Comparison of ENCODE assay signal across 34 cellular contexts in the genomic region with DNA sequence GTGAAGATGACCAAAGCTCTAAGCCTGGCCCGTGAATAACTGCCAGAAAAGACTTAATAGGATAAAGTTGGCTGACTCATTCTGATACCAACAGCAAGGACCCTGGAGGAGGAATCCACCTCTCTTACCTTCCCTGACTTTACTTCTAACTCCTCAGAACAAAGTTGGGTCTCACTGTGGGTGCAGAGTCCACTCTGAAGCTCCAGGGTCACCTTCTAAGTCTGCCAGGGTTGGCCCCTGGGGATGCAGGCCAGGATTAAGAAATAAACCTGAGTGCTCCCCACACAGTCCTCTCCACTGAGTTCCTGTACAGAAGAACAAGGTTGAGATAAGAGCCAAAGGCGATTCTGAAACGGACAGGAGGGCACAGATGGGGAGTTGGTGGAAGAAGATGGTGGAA. TPM values are rescaled to one million over a fixed set of nuclear protein-coding genes. Genes with fewer than 3 reads are reported as not detected.
DNase-seq lines count a peak whose midpoint lies in the region; ATAC-seq and TF ChIP-seq lines count a peak whose summit lies in the region.
"Had no signal": no experiment of that assay in that cellular context is flagged by ENCODE, and none has a peak within 500 bp of the region (broad histone marks: within the 10 kb centered on the region; RNA-seq: fewer than 3 reads in every experiment).

No MANE protein-coding gene starts in this region.

- ATAC-seq in GM18505 (IDR thresholded peaks at IDR 0.05; ENCODE audit: unreplicated experiment): no peak
- ATAC-seq: A549; CD8-positive, alpha-beta T cell had no signal

- peak; percentile 11 for DNase-seq in coronary artery (ENCODE audit: low spot score)
- DNase-seq in ecto neural progenitor cell (ENCODE audit: low spot score): peak; percentile 1
- peak; percentile 18 for DNase-seq in islet precursor cell
- no peak for DNase-seq in mucosa of gallbladder (ENCODE audit: low spot score)
- DNase-seq in nucleus accumbens (lab: John Stamatoyannopoulos, UW): no peak
- DNase-seq: 8988T; ACHN; AML-193; BE2C; C1 segment of cervical spinal cord; Caco-2; Calu3; CD4-positive, alpha-beta memory T cell; CD4-positive, alpha-beta T cell; CD4-positive, CD25-positive, alpha-beta regulatory T cell; CD8-positive, alpha-beta memory T cell; CD8-positive, alpha-beta T cell; COR-L47; DMS 273 treated with DMSO at 0.1 percent for 48 hours; DMS153; DMS53; DMS79; DMS79 treated with DMSO at 0.1 percent for 48 hours; DND-41; EL had no signal

- no peak overlapping the region for H3K27ac ChIP-seq in coronary artery
- H3K27ac ChIP-seq: 22Rv1; A549; BLaER1; BLaER1 treated with 17β-estradiol and CSF1 and Interleukin-3, amounts not matched to agents 10 nM and 100 nM; C4-2B had no signal

- no peak for TF ChIP-seq POLR2A in GM18505 (IDR thresholded peaks at IDR 0.05; ENCODE audit: borderline replicate concordance, extremely low read depth, insufficient read depth, insufficient read length)

- no peak overlapping the region for H3K4me3 ChIP-seq in coronary artery
- H3K4me3 ChIP-seq: A549; BLaER1; BLaER1 treated with 17β-estradiol and CSF1 and Interleukin-3, amounts not matched to agents 10 nM and 100 nM had no signal

- no peak for TF ChIP-seq CTCF in coronary artery (IDR thresholded peaks at IDR 0.05)

RNA-seq across cellular contexts. Expression of gene GPR26, which starts 54.4 kb away (rescaled TPM):
- total RNA-seq in mucosa of gallbladder: not detected
- total RNA-seq: A172; A673; B cell; Caco-2; Calu3; CD4-positive, alpha-beta memory T cell; CD4-positive, alpha-beta T cell; CD4-positive, CD25-positive, alpha-beta regulatory T cell; CD8-positive, alpha-beta memory T cell; CD8-positive, alpha-beta T cell had no signal

Comparison
In these comparisons a context has a peak if more than half of its experiments do, and no peak if none do; other contexts are left out.
1. DNase-seq: peak in coronary artery (single experiment), ecto neural progenitor cell (single experiment) and islet precursor cell (single experiment); none in mucosa of gallbladder (single experiment) and nucleus accumbens (0 of 56).